In the genomic region with DNA sequence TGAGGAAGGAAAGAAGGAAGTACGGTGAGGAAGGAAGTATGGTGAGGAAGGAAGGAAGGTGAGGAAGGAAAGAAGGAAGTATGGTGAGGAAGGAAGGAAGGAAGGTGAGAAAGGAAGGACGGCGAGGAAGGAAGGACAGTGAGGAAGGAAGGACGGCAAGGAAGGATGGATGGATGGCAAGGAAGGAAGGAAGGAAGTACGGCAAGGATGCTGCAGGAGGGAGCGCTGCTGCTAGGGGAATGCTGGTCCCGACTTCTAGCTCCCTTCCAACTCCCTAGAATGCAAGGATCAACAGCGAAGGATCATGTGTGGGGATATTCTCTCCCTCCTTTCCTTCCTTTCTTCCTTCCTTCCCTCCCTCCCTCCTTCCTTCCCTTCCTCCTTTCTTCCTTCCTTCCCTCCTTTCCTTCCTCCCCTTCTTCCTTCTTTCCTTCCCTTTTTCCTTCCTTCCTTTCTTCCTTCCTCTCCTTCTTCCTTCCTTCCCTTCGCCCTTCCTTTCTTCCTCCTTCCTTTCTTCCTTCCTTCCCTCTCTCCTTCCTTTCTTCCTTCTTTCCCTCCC, we compare ENCODE assay signal across 2 cellular contexts.
TF ChIP-seq lines count a peak whose summit lies in the region.

No MANE protein-coding gene starts in this region.

TF ChIP-seq in HCT116, 20 proteins besides CTCF, POLR2A, EP300 and RAD21:
- TF ChIP-seq FOSL1 (IDR thresholded peaks at IDR 0.05; ENCODE audit: low read depth): no peak
- TF ChIP-seq EGR1 (IDR thresholded peaks at IDR 0.05; ENCODE audit: low read depth): no peak
- no peak for TF ChIP-seq ZNF274 (IDR thresholded peaks at IDR 0.05; ENCODE audit: low read depth, low read length)
- no peak for TF ChIP-seq TCF7L2 (IDR thresholded peaks at IDR 0.05; ENCODE audit: borderline replicate concordance, extremely low read depth, insufficient read depth, insufficient read length)
- no peak for TF ChIP-seq MAX (IDR thresholded peaks at IDR 0.05)
- TF ChIP-seq JUND (IDR thresholded peaks at IDR 0.05): no peak
- TF ChIP-seq CBX3 (IDR thresholded peaks at IDR 0.05; ENCODE audit: low read depth): no peak
- TF ChIP-seq, protein P1, sequence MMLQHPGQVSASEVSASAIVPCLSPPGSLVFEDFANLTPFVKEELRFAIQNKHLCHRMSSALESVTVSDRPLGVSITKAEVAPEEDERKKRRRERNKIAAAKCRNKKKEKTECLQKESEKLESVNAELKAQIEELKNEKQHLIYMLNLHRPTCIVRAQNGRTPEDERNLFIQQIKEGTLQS (IDR thresholded peaks at IDR 0.05): no peak

TF ChIP-seq in endothelial cell of umbilical vein, 7 proteins besides CTCF, POLR2A, EP300 and RAD21:
- TF ChIP-seq POLR2AphosphoS5 (IDR thresholded peaks at IDR 0.05; ENCODE audit: insufficient read depth, low read depth, low read length) (no peak), EZH2 (IDR thresholded peaks at IDR 0.05; ENCODE audit: borderline replicate concordance, low read depth, low read length, severe bottlenecking) (no peak), MAX (IDR thresholded peaks at IDR 0.05; ENCODE audit: insufficient read depth, insufficient read length) (no peak), GATA2 (IDR thresholded peaks at IDR 0.05; ENCODE audit: insufficient read depth, insufficient read length, low read depth, low read length) (no peak), JUN (IDR thresholded peaks at IDR 0.05; ENCODE audit: borderline replicate concordance, insufficient read depth, insufficient read length, low read depth) (no peak), FOS (IDR thresholded peaks at IDR 0.05; ENCODE audit: borderline replicate concordance, insufficient read depth, low read length) (no peak), MYC (IDR thresholded peaks at IDR 0.05; ENCODE audit: low read depth, low read length) (no peak)
